ENCODE assay signal across 1 cellular context in the genomic region with DNA sequence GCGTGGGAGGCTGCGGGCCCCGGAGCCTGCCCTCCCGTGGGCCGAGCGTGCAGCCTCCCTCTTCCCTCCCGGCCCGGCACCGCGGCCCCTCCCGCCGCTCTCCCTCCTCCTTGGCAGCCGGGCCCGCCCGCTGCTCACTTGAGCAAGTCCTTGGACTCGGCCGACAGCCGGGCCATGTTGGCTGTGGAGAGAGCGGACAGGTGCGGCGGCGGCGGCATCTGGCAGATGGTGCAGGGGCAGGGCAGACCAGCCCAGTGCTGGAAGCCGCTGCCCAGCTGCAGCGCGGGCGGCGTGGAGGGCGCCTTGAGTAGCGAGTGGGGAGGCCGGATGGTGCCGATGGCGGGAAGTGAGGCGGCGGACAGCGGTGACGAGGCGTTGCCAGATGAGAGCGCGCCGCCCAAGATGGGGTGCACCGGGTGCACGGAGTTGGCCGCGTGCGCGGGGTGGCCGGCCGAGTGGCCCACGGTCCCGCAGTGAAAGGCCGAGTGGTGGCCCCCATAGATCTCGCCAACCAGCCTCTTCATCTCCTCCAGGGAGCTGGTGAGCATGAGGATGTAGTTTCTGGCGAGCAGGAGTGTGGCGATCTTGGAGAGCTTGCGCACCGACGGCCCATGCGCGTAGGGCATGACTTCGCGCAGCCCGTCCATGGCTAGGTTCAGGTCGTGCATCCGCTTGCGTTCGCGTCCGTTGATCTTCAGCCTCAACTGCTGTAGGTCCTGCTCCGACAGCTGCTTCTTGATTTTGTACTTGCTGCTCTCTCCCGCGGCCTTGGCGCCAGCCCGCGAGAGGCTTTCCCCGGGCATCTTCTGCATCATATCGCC.
TF ChIP-seq lines count a peak whose summit lies in the region.

No MANE protein-coding gene starts in this region.

TF ChIP-seq in SK-N-SH, 30 proteins besides CTCF, POLR2A, EP300 and RAD21 (continued from another document):
- TF ChIP-seq, protein P1, sequence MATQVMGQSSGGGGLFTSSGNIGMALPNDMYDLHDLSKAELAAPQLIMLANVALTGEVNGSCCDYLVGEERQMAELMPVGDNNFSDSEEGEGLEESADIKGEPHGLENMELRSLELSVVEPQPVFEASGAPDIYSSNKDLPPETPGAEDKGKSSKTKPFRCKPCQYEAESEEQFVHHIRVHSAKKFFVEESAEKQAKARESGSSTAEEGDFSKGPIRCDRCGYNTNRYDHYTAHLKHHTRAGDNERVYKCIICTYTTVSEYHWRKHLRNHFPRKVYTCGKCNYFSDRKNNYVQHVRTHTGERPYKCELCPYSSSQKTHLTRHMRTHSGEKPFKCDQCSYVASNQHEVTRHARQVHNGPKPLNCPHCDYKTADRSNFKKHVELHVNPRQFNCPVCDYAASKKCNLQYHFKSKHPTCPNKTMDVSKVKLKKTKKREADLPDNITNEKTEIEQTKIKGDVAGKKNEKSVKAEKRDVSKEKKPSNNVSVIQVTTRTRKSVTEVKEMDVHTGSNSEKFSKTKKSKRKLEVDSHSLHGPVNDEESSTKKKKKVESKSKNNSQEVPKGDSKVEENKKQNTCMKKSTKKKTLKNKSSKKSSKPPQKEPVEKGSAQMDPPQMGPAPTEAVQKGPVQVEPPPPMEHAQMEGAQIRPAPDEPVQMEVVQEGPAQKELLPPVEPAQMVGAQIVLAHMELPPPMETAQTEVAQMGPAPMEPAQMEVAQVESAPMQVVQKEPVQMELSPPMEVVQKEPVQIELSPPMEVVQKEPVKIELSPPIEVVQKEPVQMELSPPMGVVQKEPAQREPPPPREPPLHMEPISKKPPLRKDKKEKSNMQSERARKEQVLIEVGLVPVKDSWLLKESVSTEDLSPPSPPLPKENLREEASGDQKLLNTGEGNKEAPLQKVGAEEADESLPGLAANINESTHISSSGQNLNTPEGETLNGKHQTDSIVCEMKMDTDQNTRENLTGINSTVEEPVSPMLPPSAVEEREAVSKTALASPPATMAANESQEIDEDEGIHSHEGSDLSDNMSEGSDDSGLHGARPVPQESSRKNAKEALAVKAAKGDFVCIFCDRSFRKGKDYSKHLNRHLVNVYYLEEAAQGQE (IDR thresholded peaks at IDR 0.05; ENCODE audit: low read depth, low read length): no peak
- TF ChIP-seq, protein P2, sequence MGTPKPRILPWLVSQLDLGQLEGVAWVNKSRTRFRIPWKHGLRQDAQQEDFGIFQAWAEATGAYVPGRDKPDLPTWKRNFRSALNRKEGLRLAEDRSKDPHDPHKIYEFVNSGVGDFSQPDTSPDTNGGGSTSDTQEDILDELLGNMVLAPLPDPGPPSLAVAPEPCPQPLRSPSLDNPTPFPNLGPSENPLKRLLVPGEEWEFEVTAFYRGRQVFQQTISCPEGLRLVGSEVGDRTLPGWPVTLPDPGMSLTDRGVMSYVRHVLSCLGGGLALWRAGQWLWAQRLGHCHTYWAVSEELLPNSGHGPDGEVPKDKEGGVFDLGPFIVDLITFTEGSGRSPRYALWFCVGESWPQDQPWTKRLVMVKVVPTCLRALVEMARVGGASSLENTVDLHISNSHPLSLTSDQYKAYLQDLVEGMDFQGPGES (IDR thresholded peaks at IDR 0.05; ENCODE audit: low read depth, low read length): no peak
- TF ChIP-seq TEAD4 (IDR thresholded peaks at IDR 0.05; ENCODE audit: borderline replicate concordance, insufficient read depth): no peak
- TF ChIP-seq MXI1 (IDR thresholded peaks at IDR 0.05; ENCODE audit: low read depth, low read length): no peak
TF ChIP-seq in SK-N-SH: peak in this region for 0.
